In genomic region chr4:186029731-186030421, GRCh38 we compare ENCODE assay signal across 9 cellular contexts. TPM values are rescaled to one million over a fixed set of nuclear protein-coding genes. Genes with fewer than 3 reads are reported as not detected.
DNase-seq lines count a peak whose midpoint lies in the region; ATAC-seq, FAIRE-seq and TF ChIP-seq lines count a peak whose summit lies in the region.
"Had no signal": no experiment of that assay in that cellular context is flagged by ENCODE, and none has a peak within 500 bp of the region (broad histone marks: within the 10 kb centered on the region; RNA-seq: fewer than 3 reads in every experiment).

No MANE protein-coding gene starts in this region.

- no peak overlapping the region for H4K91ac ChIP-seq in neuronal stem cell (ENCODE audit: low read depth, low read length, poor library complexity)

- H3K23ac ChIP-seq in neuronal stem cell (ENCODE audit: low read depth, low read length, poor library complexity) = no peak overlapping the region

- H3K9ac ChIP-seq in NT2/D1 (ENCODE audit: insufficient read length, low read depth) = peak overlapping the region; percentile 54
- no peak overlapping the region for H3K9ac ChIP-seq in neuronal stem cell (ENCODE audit: low read depth, low read length, poor library complexity)

- no peak overlapping the region for H4K8ac ChIP-seq in neuronal stem cell (ENCODE audit: low read depth, low read length)

- H3K36me3 ChIP-seq in BJ (ENCODE audit: control insufficient read depth, insufficient read depth, low read length) = no peaks in the 10 kb centered on the region
- H3K36me3 ChIP-seq in NT2/D1 (ENCODE audit: insufficient read depth, insufficient read length, low read length) = no peaks in the 10 kb centered on the region
- no peaks in the 10 kb centered on the region for H3K36me3 ChIP-seq in neuronal stem cell (replicated peaks in 1 of 2; ENCODE audit: control insufficient read depth in 2 of 2, insufficient read depth in 2 of 2, low read length in 2 of 2)

- ATAC-seq in HG03571 (IDR thresholded peaks at IDR 0.05; ENCODE audit: unreplicated experiment) (no peak), HG03432 (IDR thresholded peaks at IDR 0.05; ENCODE audit: unreplicated experiment) (no peak)

- H2BK12ac ChIP-seq in neuronal stem cell (ENCODE audit: low read length) = peak overlapping the region; percentile 76

- TF ChIP-seq CTCF in BJ (IDR thresholded peaks at IDR 0.05; ENCODE audit: insufficient read depth, low read depth, low read length) (no peak), fibroblast of the aortic adventitia (IDR thresholded peaks at IDR 0.05; ENCODE audit: insufficient read depth, low read length) (no peak)

- H2BK120ac ChIP-seq in neuronal stem cell (ENCODE audit: low read depth, low read length) = no peak overlapping the region

- H3K4me3 ChIP-seq in BJ (ENCODE audit: low read depth, low read length) (no peak overlapping the region), NT2/D1 (ENCODE audit: insufficient read length, low read depth) (peak overlapping the region; percentile 9), fibroblast of the aortic adventitia (ENCODE audit: low read depth, low read length) (peak overlapping the region; percentile 46), neuronal stem cell (ENCODE audit: low read length in 2 of 2) (peak overlapping the region in 1 of 2 donors; percentile 10)

- peak overlapping the region; percentile 60 for H2AFZ ChIP-seq in neuronal stem cell (ENCODE audit: low read length)

- POLR2A ChIA-PET in BJ (lab: Charles Lee) = interaction anchor here (0.6 kb wide), 1 partner anchor 189 kb away, joined by 3 read pairs; no protein-coding TSS in a partner anchor

- H3K4me1 ChIP-seq in NT2/D1 (ENCODE audit: insufficient read depth, insufficient read length) (peaks cover 5% of the 10 kb centered on the region), neuronal stem cell (ENCODE audit: control insufficient read depth in 2 of 2, insufficient read depth in 1 of 2, low read depth in 1 of 2, low read length in 2 of 2) (peaks cover 14 to 22% of the 10 kb centered on the region in 2 donors)

- H3K9me3 ChIP-seq in NT2/D1 (ENCODE audit: insufficient read depth, low read length) (peaks cover 19% of the 10 kb centered on the region), neuronal stem cell (replicated peaks in 1 of 2; ENCODE audit: control insufficient read depth in 2 of 2, insufficient read depth in 1 of 2, low read depth in 1 of 2, low read length in 2 of 2) (peaks cover 17 to 20% of the 10 kb centered on the region in 2 donors)

- H2AK5ac ChIP-seq in neuronal stem cell (ENCODE audit: low read depth, low read length) = no peak overlapping the region

- no peak for FAIRE-seq in H54 (lab: Jason Lieb, UNC)
- FAIRE-seq: G401.6 had no signal

- H3K18ac ChIP-seq in neuronal stem cell (ENCODE audit: low read length) = peak overlapping the region; percentile 78

- no peak overlapping the region for H3K4ac ChIP-seq in neuronal stem cell (ENCODE audit: low read length)

- H2BK5ac ChIP-seq in neuronal stem cell (ENCODE audit: low read length) = no peak overlapping the region

- peak overlapping the region; percentile 35 for H3K4me2 ChIP-seq in neuronal stem cell (ENCODE audit: insufficient read depth, low read length, poor library complexity, severe bottlenecking)

- no peaks in the 10 kb centered on the region for H3K79me1 ChIP-seq in neuronal stem cell (ENCODE audit: low read depth, low read length)

- H2BK15ac ChIP-seq in neuronal stem cell (ENCODE audit: low read length) = no peak overlapping the region

- no peak overlapping the region for H3K14ac ChIP-seq in neuronal stem cell (ENCODE audit: low read length)

- CTCF ChIA-PET in BJ (lab: Yijun Ruan, JAX) = interaction anchor here (0.6 to 2.0 kb wide), 4 partner anchors 8 to 887 kb away, joined by 3 to 12 read pairs (median 6); partner anchors contain the start of gene SLC25A4

- peak overlapping the region; percentile 95 for H3K27ac ChIP-seq in neuronal stem cell (replicated peaks; ENCODE audit: low read length)

- DNase-seq in BJ (ENCODE audit: low read depth) (peak; percentile 21), NT2/D1 (ENCODE audit: low read depth, low spot score) (peak; percentile 35), fibroblast of the aortic adventitia (ENCODE audit: low read depth) (peak; percentile 93), neuronal stem cell (ENCODE audit: low spot score) (peak; percentile 80), H54 (ENCODE audit: insufficient read length, low spot score) (no peak)
- no peak for DNase-seq in activated T-cell treated with anti-CD3 and anti-CD28 coated beads, Interleukin-2, amount 50 U/mL, for 1 hour

- peaks cover 2% of the 10 kb centered on the region; the same call in 1 of the 2 replicates for H3K27me3 ChIP-seq in BJ (ENCODE audit: control insufficient read depth, insufficient read depth, low read length)
- H3K27me3 ChIP-seq in NT2/D1 (ENCODE audit: insufficient read depth, insufficient read length) = no peaks in the 10 kb centered on the region
- H3K27me3 ChIP-seq in neuronal stem cell (ENCODE audit: control insufficient read depth in 3 of 3, insufficient read depth in 3 of 3, low read depth in 1 of 3, low read length in 3 of 3) = no peaks in the 10 kb centered on the region

- TF ChIP-seq POLR2A in H54 (IDR thresholded peaks at IDR 0.05; ENCODE audit: low read depth, low read length) = no peak

- WGBS in neuronal stem cell (ENCODE audit: extremely low coverage in 2 of 2, insufficient read length in 2 of 2, insufficient replicate concordance in 1 of 2), 2 donors = no CpG with 5 or more reads among the region's 11 CpGs

RNA-seq across cellular contexts. Expression of gene TLR3, which starts 39.1 kb away (rescaled TPM):
- 0.44 and 0.98 TPM in 2 replicates for polyA plus RNA-seq in BJ (2011; rRNA removed)
- polyA minus RNA-seq in BJ (2011; rRNA and poly(A)+ RNA removed) = 0.33 and 0.77 TPM in 2 replicates
- 3.3 and 11.6 TPM in 2 replicates for total RNA-seq in fibroblast of the aortic adventitia (ENCODE audit: low replicate concordance)
- 0.39 TPM for polyA plus RNA-seq in neuronal stem cell (2013, experiment 1 of 2)
- polyA plus RNA-seq in neuronal stem cell (2013, experiment 2 of 2) = 0.46 TPM

Comparison
In these comparisons a context has a peak if more than half of its experiments do, and no peak if none do; other contexts are left out.
1. DNase-seq: peak in BJ (single experiment), NT2/D1 (single experiment), fibroblast of the aortic adventitia (single experiment) and neuronal stem cell (single experiment); none in H54 (single experiment) and activated T-cell treated with anti-CD3 and anti-CD28 coated beads, Interleukin-2, amount 50 U/mL, for 1 hour (single experiment).